ENCODE assay signal across 24 cellular contexts in genomic region chr2:7826656-7827055, GRCh38.
DNase-seq lines count a peak whose midpoint lies in the region; ATAC-seq and TF ChIP-seq lines count a peak whose summit lies in the region.
"Had no signal": no experiment of that assay in that cellular context is flagged by ENCODE, and none has a peak within 500 bp of the region (broad histone marks: within the 10 kb centered on the region; RNA-seq: fewer than 3 reads in every experiment).

No MANE protein-coding gene starts in this region.

- DNase-seq in activated CD8-positive, alpha-beta T cell treated with anti-CD3 and anti-CD28 coated beads for 36 hours, result no peak
- no peak for DNase-seq in activated CD8-positive, alpha-beta T cell treated with anti-CD3 and anti-CD28 coated beads, Interleukin-2, amount 10 ng/mL, durations not matched to agents 7 days and 5 days
- DNase-seq in SK-N-DZ (ENCODE audit: low spot score) (peak; percentile 25), mammary epithelial cell (no peak), NCI-H2227 treated with DMSO at 0.1 percent for 48 hours (lab: John Stamatoyannopoulos, UW) (no peak)
- DNase-seq: ACHN; DMS79; effector CD4-positive, alpha-beta T cell; head of caudate nucleus; kidney glomerular epithelial cell; lower lobe of right lung; MM.1S; NCI-H1436 treated with DMSO at 0.1 percent for 48 hours; NCI-H510A; upper lobe of left lung had no signal

- H3K79me2 ChIP-seq in ACC112 (ENCODE audit: control insufficient read depth, insufficient read depth, low read length, unreplicated experiment) (no peaks in the 10 kb centered on the region), mammary epithelial cell (ENCODE audit: insufficient read depth, low read length) (no peaks in the 10 kb centered on the region)

- H3K27me3 ChIP-seq in ACC112 (ENCODE audit: insufficient read depth, low read length), result no peaks in the 10 kb centered on the region
- H3K27me3 ChIP-seq in mammary epithelial cell (ENCODE audit: insufficient read depth, low read length), result no peaks in the 10 kb centered on the region
- H3K27me3 ChIP-seq: neutrophil, upper lobe of left lung had no signal

- WGBS in mammary epithelial cell (ENCODE audit: low coverage, missing lambda C conversion rate), result 97% methylated on average over 4 of the region's 4 CpGs

- no peak overlapping the region for H3K4me3 ChIP-seq in ACC112 (ENCODE audit: low read depth, low read length)
- H3K4me3 ChIP-seq in mammary epithelial cell (replicated peaks in 1 of 3; ENCODE audit: insufficient read depth in 1 of 3, low read depth in 2 of 3, low read length in 3 of 3), result no peak overlapping the region
- H3K4me3 ChIP-seq: K562, lower lobe of right lung, SK-N-MC, upper lobe of left lung had no signal

- no peaks in the 10 kb centered on the region for H4K20me1 ChIP-seq in mammary epithelial cell (ENCODE audit: insufficient read depth, low read length)

- intact Hi-C loops in activated CD8-positive, alpha-beta T cell treated with anti-CD3 and anti-CD28 coated beads for 36 hours (cut with micrococcal nuclease), result loop anchor here (5.0 kb wide), 1 partner anchor 106 kb away; no protein-coding TSS in a partner anchor
- intact Hi-C loops in mammary epithelial cell (cut with micrococcal nuclease), result no loop called here

- no peaks in the 10 kb centered on the region for H3K36me3 ChIP-seq in ACC112 (ENCODE audit: insufficient read depth, low read length)
- H3K36me3 ChIP-seq in mammary epithelial cell (ENCODE audit: insufficient read depth, low read length), result no peaks in the 10 kb centered on the region
- H3K36me3 ChIP-seq: lower lobe of right lung, neutrophil, upper lobe of left lung had no signal

- dilution Hi-C loops in mammary epithelial cell (cut with HindIII; ENCODE audit: low sequenced_read_pairs), result no loop called here

- no peaks in the 10 kb centered on the region for H3K9me3 Mint-ChIP-seq in activated CD8-positive, alpha-beta T cell treated with anti-CD3 and anti-CD28 coated beads for 36 hours
- H3K9me3 Mint-ChIP-seq in activated CD8-positive, alpha-beta T cell treated with anti-CD3 and anti-CD28 coated beads, Interleukin-2, amount 10 ng/mL, durations not matched to agents 7 days and 5 days (ENCODE audit: insufficient read depth), result no peaks in the 10 kb centered on the region
- H3K9me3 Mint-ChIP-seq: brain had no signal

- CTCF ChIA-PET in activated CD8-positive, alpha-beta T cell treated with anti-CD3 and anti-CD28 coated beads for 36 hours (lab: Charles Lee), result interaction anchor here (1.1 to 1.4 kb wide), 3 partner anchors 10 to 232 kb away, joined by 3 to 4 read pairs (median 3); no protein-coding TSS in a partner anchor
- CTCF ChIA-PET in activated CD8-positive, alpha-beta T cell treated with anti-CD3 and anti-CD28 coated beads, Interleukin-2, amount 10 ng/mL, durations not matched to agents 7 days and 5 days (lab: Charles Lee), result no interaction called here
- CTCF ChIA-PET in mammary epithelial cell (lab: Charles Lee; ENCODE audit: low non-redundant PET), result no interaction called here

- TF ChIP-seq CTCF in activated CD8-positive, alpha-beta T cell treated with anti-CD3 and anti-CD28 coated beads for 36 hours (IDR thresholded peaks at IDR 0.05), result no peak
- TF ChIP-seq CTCF in mammary epithelial cell (conservative IDR thresholded peaks at IDR 0.05 in 1 of 2, IDR thresholded peaks at IDR 0.05 in 1 of 2; ENCODE audit: extremely low read depth in 1 of 2, insufficient read depth in 1 of 2, low read depth in 1 of 2, low read length in 2 of 2), result no peak

- no peak overlapping the region for H3K4me3 Mint-ChIP-seq in activated CD8-positive, alpha-beta T cell treated with anti-CD3 and anti-CD28 coated beads for 36 hours
- H3K4me3 Mint-ChIP-seq in activated CD8-positive, alpha-beta T cell treated with anti-CD3 and anti-CD28 coated beads, Interleukin-2, amount 10 ng/mL, durations not matched to agents 7 days and 5 days, result no peak overlapping the region
- H3K4me3 Mint-ChIP-seq: brain had no signal

- H3K9ac ChIP-seq in mammary epithelial cell (ENCODE audit: insufficient read depth, low read length), result peak overlapping the region; percentile 69

- H3K9me3 ChIP-seq in mammary epithelial cell (replicated peaks; ENCODE audit: insufficient read depth, low read length), result no peaks in the 10 kb centered on the region
- H3K9me3 ChIP-seq: lower lobe of right lung, neutrophil, upper lobe of left lung had no signal

- BruUV-seq in mammary epithelial cell (replicated peaks; lab: Mats Ljungman, UMichigan), result no TSS peak

- ATAC-seq in activated CD8-positive, alpha-beta T cell treated with anti-CD3 and anti-CD28 coated beads for 36 hours, result no peak
- no peak for ATAC-seq in activated CD8-positive, alpha-beta T cell treated with anti-CD3 and anti-CD28 coated beads, Interleukin-2, amount 10 ng/mL, durations not matched to agents 7 days and 5 days
- ATAC-seq in GM21723 (IDR thresholded peaks at IDR 0.05; ENCODE audit: unreplicated experiment) (no peak), HG02840 (IDR thresholded peaks at IDR 0.05; ENCODE audit: low FRiP score, unreplicated experiment) (no peak)
- ATAC-seq: K562 had no signal

- POLR2A ChIA-PET in activated CD8-positive, alpha-beta T cell treated with anti-CD3 and anti-CD28 coated beads for 36 hours (lab: Charles Lee), result interaction anchor here (1.0 to 1.6 kb wide), 4 partner anchors 53 to 399 kb away, joined by 3 to 7 read pairs (median 5); no protein-coding TSS in a partner anchor
- POLR2A ChIA-PET in activated CD8-positive, alpha-beta T cell treated with anti-CD3 and anti-CD28 coated beads, Interleukin-2, amount 10 ng/mL, durations not matched to agents 7 days and 5 days (lab: Charles Lee), result no interaction called here

- H3K27me3 Mint-ChIP-seq in activated CD8-positive, alpha-beta T cell treated with anti-CD3 and anti-CD28 coated beads for 36 hours, result peaks cover 1% of the 10 kb centered on the region
- H3K27me3 Mint-ChIP-seq in activated CD8-positive, alpha-beta T cell treated with anti-CD3 and anti-CD28 coated beads, Interleukin-2, amount 10 ng/mL, durations not matched to agents 7 days and 5 days (ENCODE audit: low read depth), result no peaks in the 10 kb centered on the region
- H3K27me3 Mint-ChIP-seq: brain, progenitor cell of endocrine pancreas had no signal

- peak overlapping the region; percentile 78 for H3K27ac Mint-ChIP-seq in activated CD8-positive, alpha-beta T cell treated with anti-CD3 and anti-CD28 coated beads for 36 hours
- no peak overlapping the region for H3K27ac Mint-ChIP-seq in activated CD8-positive, alpha-beta T cell treated with anti-CD3 and anti-CD28 coated beads, Interleukin-2, amount 10 ng/mL, durations not matched to agents 7 days and 5 days
- H3K27ac Mint-ChIP-seq: brain, progenitor cell of endocrine pancreas had no signal

- H3K27ac ChIP-seq in ACC112 (ENCODE audit: low read depth, low read length) (peak overlapping the region; percentile 73; the same call in 1 of the 2 replicates), mammary epithelial cell (ENCODE audit: insufficient read depth, low read depth, low read length) (peak overlapping the region; percentile 97)
- H3K27ac ChIP-seq: lower lobe of right lung, neutrophil, SK-N-MC, upper lobe of left lung, VCaP had no signal

- peaks cover 13% of the 10 kb centered on the region for H3K4me1 ChIP-seq in ACC112 (ENCODE audit: control insufficient read depth, insufficient read depth, low read length, unreplicated experiment)
- peaks cover 18% of the 10 kb centered on the region for H3K4me1 ChIP-seq in mammary epithelial cell (ENCODE audit: insufficient read depth, low read length)
- H3K4me1 ChIP-seq: lower lobe of right lung, upper lobe of left lung had no signal

- no peaks in the 10 kb centered on the region for H3K36me3 Mint-ChIP-seq in activated CD8-positive, alpha-beta T cell treated with anti-CD3 and anti-CD28 coated beads for 36 hours (ENCODE audit: low read depth)
- H3K36me3 Mint-ChIP-seq in activated CD8-positive, alpha-beta T cell treated with anti-CD3 and anti-CD28 coated beads, Interleukin-2, amount 10 ng/mL, durations not matched to agents 7 days and 5 days (ENCODE audit: low read depth), result no peaks in the 10 kb centered on the region
- H3K36me3 Mint-ChIP-seq: brain had no signal

- H2AFZ ChIP-seq in ACC112 (ENCODE audit: low read length, unreplicated experiment), result no peak overlapping the region
- H2AFZ ChIP-seq in mammary epithelial cell (ENCODE audit: low read depth, low read length), result no peak overlapping the region

- peak overlapping the region; percentile 72 for H3K4me2 ChIP-seq in mammary epithelial cell (ENCODE audit: insufficient read depth, low read depth, low read length)

- H3K4me1 Mint-ChIP-seq in activated CD8-positive, alpha-beta T cell treated with anti-CD3 and anti-CD28 coated beads for 36 hours (ENCODE audit: low read depth), result peaks cover 24% of the 10 kb centered on the region
- H3K4me1 Mint-ChIP-seq in activated CD8-positive, alpha-beta T cell treated with anti-CD3 and anti-CD28 coated beads, Interleukin-2, amount 10 ng/mL, durations not matched to agents 7 days and 5 days (ENCODE audit: low read depth), result peaks cover 3% of the 10 kb centered on the region

- in situ Hi-C loops in mammary epithelial cell (cut with MboI; ENCODE audit: low sequenced_read_pairs in 2 of 2), result no loop called here
